Comparison of ENCODE assay signal across 8 cellular contexts in the genomic region with DNA sequence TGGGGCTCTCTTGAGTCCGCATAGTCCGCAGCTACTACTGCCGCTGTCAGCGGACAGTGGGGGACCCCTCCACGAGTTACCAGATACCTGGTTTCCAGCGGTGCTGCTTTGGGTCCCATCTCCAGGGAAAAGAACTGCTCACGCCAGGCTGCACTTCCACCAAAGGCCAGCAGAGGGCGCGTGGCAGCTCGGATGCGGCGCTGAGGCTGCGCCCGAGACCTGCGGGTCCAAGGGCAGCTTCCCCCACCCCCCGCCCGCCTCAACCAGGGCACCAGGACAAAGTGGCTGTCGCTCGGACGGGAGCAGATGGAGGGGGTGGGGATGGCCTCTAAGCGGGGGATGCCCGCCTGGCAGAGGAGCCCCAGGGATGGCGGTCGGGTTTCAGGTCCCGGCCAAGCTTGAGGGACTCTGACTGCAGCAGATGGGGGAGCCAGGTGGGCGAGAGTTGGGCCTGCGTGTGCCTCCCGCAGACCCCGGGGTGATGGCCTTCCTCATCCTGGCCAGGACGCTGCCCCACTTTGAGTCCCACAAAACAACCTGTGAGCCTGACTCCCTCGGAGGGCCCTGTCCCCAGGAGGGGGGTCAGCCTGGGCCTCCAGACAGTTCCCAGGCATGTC. TPM values are rescaled to one million over a fixed set of nuclear protein-coding genes. Genes with fewer than 3 reads are reported as not detected.
A peak's percentile ranks its signal among the peaks of the same experiment; 100 is the strongest.
DNase-seq lines count a peak whose midpoint lies in the region; ATAC-seq, FAIRE-seq and TF ChIP-seq lines count a peak whose summit lies in the region.

No MANE protein-coding gene starts in this region.

- no peak overlapping the region for H3K27ac Mint-ChIP-seq in T-cell

- DNase-seq in GM10266 (ENCODE audit: extremely low spot score) (no peak), T-cell (peak in 24 of 34 experiments; percentile 2 to 40 (median 22)), choroid plexus epithelial cell (ENCODE audit: low read depth) (no peak), sciatic nerve (ENCODE audit: low spot score) (no peak), NCI-H2107 (lab: John Stamatoyannopoulos, UW) (no peak), GM12892 (ENCODE audit: insufficient read length) (no peak), NCI-H2081 (lab: John Stamatoyannopoulos, UW) (no peak)

- POLR2A ChIA-PET in T-cell (lab: Charles Lee), result no interaction called here

- peaks cover 0 to 15% (median 10%) of the 10 kb centered on the region in 3 donors for H3K9me3 Mint-ChIP-seq in T-cell

- no peak for ATAC-seq in T-cell (replicated peaks in 1 of 4)
- ATAC-seq in sciatic nerve, result peak; percentile 20
- ATAC-seq in GM21786 (IDR thresholded peaks at IDR 0.05; ENCODE audit: unreplicated experiment), result no peak

- H3K4me3 ChIP-seq in choroid plexus epithelial cell (ENCODE audit: low read depth, low read length), result no peak overlapping the region

- no peaks in the 10 kb centered on the region for H3K4me1 Mint-ChIP-seq in T-cell

- peak; percentile 38 for TF ChIP-seq CTCF in GM10266 (IDR thresholded peaks at IDR 0.05; ENCODE audit: control insufficient read depth, insufficient read depth, low read depth, missing control alignments)
- peak; percentile 31 for TF ChIP-seq CTCF in choroid plexus epithelial cell (conservative IDR thresholded peaks at IDR 0.05; ENCODE audit: low read depth, low read length)

- no peak for FAIRE-seq in GM12892 (lab: Jason Lieb, UNC)

- CTCF ChIA-PET in T-cell (lab: Charles Lee), result interaction anchor here (0.7 to 1.2 kb wide), 2 partner anchors 443 kb away, joined by 3 read pairs; no protein-coding TSS in a partner anchor

- H3K27me3 Mint-ChIP-seq in T-cell, result peaks cover 7 to 16% of the 10 kb centered on the region in 2 donors

- no peak for TF ChIP-seq POLR2A in GM12892 (IDR thresholded peaks at IDR 0.05; ENCODE audit: low read depth, low read length)

- intact Hi-C loops in sciatic nerve (cut with DNase I), result loop anchor here (5.0 kb wide), 1 partner anchor 434 kb away; no protein-coding TSS in a partner anchor

- H3K36me3 Mint-ChIP-seq in T-cell, result no peaks in the 10 kb centered on the region

- H3K4me3 Mint-ChIP-seq in T-cell, result no peak overlapping the region

RNA-seq across cellular contexts. Expression of gene ZNF735, which starts 23.8 kb away (rescaled TPM):
- not detected for total RNA-seq in T-cell
- total RNA-seq in sciatic nerve, result not detected
- not detected for polyA plus RNA-seq in GM12892 (2012; ENCODE audit: missing spikeins)

RNA-seq across cellular contexts. Expression of gene ZNF679, which starts 45.0 kb away (rescaled TPM):
- not detected for total RNA-seq in T-cell
- not detected for total RNA-seq in sciatic nerve
- not detected for polyA plus RNA-seq in GM12892 (2012; ENCODE audit: missing spikeins)

Comparison
In these comparisons a context has a peak if more than half of its experiments do, and no peak if none do; other contexts are left out.
1. DNase-seq: peak in T-cell (24 of 34); none in GM10266 (single experiment), choroid plexus epithelial cell (single experiment), sciatic nerve (single experiment), NCI-H2107 (single experiment), GM12892 (single experiment) and NCI-H2081 (0 of 2).